27 cellular contexts compared by ENCODE assay signal in the genomic region with DNA sequence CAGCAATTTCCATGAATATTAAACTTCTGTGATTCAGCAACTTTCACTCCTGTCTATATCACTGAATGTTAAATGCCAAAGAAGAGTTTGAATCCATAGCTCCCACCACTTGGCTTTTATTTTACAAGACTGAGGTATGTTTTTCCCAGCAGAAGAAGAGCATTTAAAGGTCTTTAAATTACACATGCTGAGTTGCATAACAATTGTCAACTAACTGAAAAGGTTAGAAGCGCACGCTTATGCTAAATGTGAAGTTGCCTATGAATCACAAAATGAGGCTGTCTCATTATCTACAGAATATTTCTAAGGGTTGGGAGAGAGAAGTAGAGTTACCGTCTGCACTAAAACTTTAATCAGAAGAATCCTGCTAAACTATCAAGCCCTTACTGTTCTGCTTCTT.
DNase-seq lines count a peak whose midpoint lies in the region; TF ChIP-seq lines count a peak whose summit lies in the region.
"Had no signal": no experiment of that assay in that cellular context is flagged by ENCODE, and none has a peak within 500 bp of the region (broad histone marks: within the 10 kb centered on the region; RNA-seq: fewer than 3 reads in every experiment).

No MANE protein-coding gene starts in this region.

- no peaks in the 10 kb centered on the region for H3K79me2 ChIP-seq in neural cell (replicated peaks; ENCODE audit: insufficient read depth, low read length)

- DNase-seq in DMS53 (lab: John Stamatoyannopoulos, UW) (peak; percentile 70), endodermal cell (no peak), H7 (no peak), spleen (no peak), epidermal melanocyte (ENCODE audit: insufficient read length, low spot score) (no peak)
- no peak for DNase-seq in stimulated activated naive CD4-positive, alpha-beta T cell treated with Interleukin-2 at 50 U/mL for 16 hours (lab: John Stamatoyannopoulos, UW)
- DNase-seq: ACHN; activated CD4-positive, CD25-positive, alpha-beta regulatory T cell treated with anti-CD3 and anti-CD28 coated beads, Interleukin-2, amount 50 U/mL, for 72 hours; activated CD8-positive, alpha-beta memory T cell treated with anti-CD3 and anti-CD28 coated beads, Interleukin-2, amount 50 U/mL, for 48 hours; CD8-positive, alpha-beta memory T cell; DMS 273 treated with DMSO at 0.1 percent for 48 hours; IMR-90; mammary epithelial cell; NCI-H1694 treated with DMSO at 0.1 percent for 48 hours; NCI-H526 treated with DMSO at 0.1 percent for 48 hours; RPMI8226; stimulated activated CD4-positive, alpha-beta T cell treated with anti-CD3 and anti-CD28 coated beads, Interleukin-1b, Interleukin-23, amount 100 ng/mL, for 48 hours; trophoblast cell had no signal

- peaks cover 8% of the 10 kb centered on the region for H3K4me1 Mint-ChIP-seq in endodermal cell
- H3K4me1 Mint-ChIP-seq: activated T-helper 17 cell treated with anti-CD3 and anti-CD28 coated beads, Interleukin-2, amount 50 U/mL, for 72 hours had no signal

- TF ChIP-seq CTCF in endodermal cell (conservative IDR thresholded peaks at IDR 0.05) (no peak), neural cell (IDR thresholded peaks at IDR 0.05; ENCODE audit: poor library complexity, severe bottlenecking) (no peak), spleen (IDR thresholded peaks at IDR 0.05 in 8 of 11, conservative IDR thresholded peaks at IDR 0.05 in 3 of 11) (no peak)

- no peaks in the 10 kb centered on the region for H3F3A ChIP-seq in neural cell (ENCODE audit: insufficient read depth, low read length, poor library complexity, severe bottlenecking)

- no peaks in the 10 kb centered on the region for H3K9me2 ChIP-seq in neural cell (ENCODE audit: insufficient read depth, low read length)

- no peak for TF ChIP-seq RAD21 in neural cell (conservative IDR thresholded peaks at IDR 0.05)

- H3K36me3 Mint-ChIP-seq in endodermal cell (ENCODE audit: low read depth) = no peaks in the 10 kb centered on the region
- H3K36me3 Mint-ChIP-seq: activated CD4-positive, alpha-beta memory T cell treated with anti-CD3 and anti-CD28 coated beads for 36 hours; activated naive CD8-positive, alpha-beta T cell; CD8-positive, alpha-beta memory T cell had no signal

- H2AFZ ChIP-seq in neural cell (ENCODE audit: low read depth, low read length) = no peak overlapping the region

- H3K4me3 ChIP-seq in HUES64 (ENCODE audit: low read length) (peak overlapping the region; percentile 28; the same call in 1 of the 2 replicates), endodermal cell (ENCODE audit: low read length) (peak overlapping the region; percentile 46), neural cell (ENCODE audit: low read length) (peak overlapping the region; percentile 51), H7 (ENCODE audit: insufficient read depth, low read depth, low read length) (no peak overlapping the region), spleen (no peak overlapping the region)
- H3K4me3 ChIP-seq: skin epidermis had no signal

- no peaks in the 10 kb centered on the region for H3K9me3 Mint-ChIP-seq in endodermal cell
- H3K9me3 Mint-ChIP-seq: activated CD4-positive, alpha-beta memory T cell treated with anti-CD3 and anti-CD28 coated beads for 36 hours; activated T-helper 17 cell treated with anti-CD3 and anti-CD28 coated beads, Interleukin-2, amount 50 U/mL, for 72 hours; CD8-positive, alpha-beta memory T cell; dendritic cell treated with granulocyte-macrophage colony-stimulating factor and Interleukin-4, amounts not matched to agents 40 ng/mL and 50 ng/mL, for 4 days had no signal

- WGBS in HUES64 = 12% methylated on average over 2 of the region's 3 CpGs
- WGBS in endodermal cell (ENCODE audit: insufficient coverage in 1 of 2, insufficient read length in 1 of 2), 2 experiments = 0 to 36% methylated on average over 1 to 2 of the region's 3 CpGs
- WGBS in spleen, 5 donors = 49 to 68% (median 61%) methylated on average over 3 of the region's 3 CpGs

- H3K4me3 Mint-ChIP-seq in endodermal cell = peak overlapping the region; percentile 37
- H3K4me3 Mint-ChIP-seq: activated CD4-positive, alpha-beta memory T cell treated with anti-CD3 and anti-CD28 coated beads for 36 hours; activated naive CD8-positive, alpha-beta T cell; activated T-helper 17 cell treated with anti-CD3 and anti-CD28 coated beads, Interleukin-2, amount 50 U/mL, for 72 hours; CD8-positive, alpha-beta memory T cell; dendritic cell treated with granulocyte-macrophage colony-stimulating factor and Interleukin-4, amounts not matched to agents 40 ng/mL and 50 ng/mL, for 4 days had no signal

- no peak overlapping the region for H3K4me2 ChIP-seq in neural cell (ENCODE audit: low read length)

- H3K4me1 ChIP-seq in HUES64 (ENCODE audit: insufficient read depth, low read length) = peaks cover 16% of the 10 kb centered on the region
- no peaks in the 10 kb centered on the region for H3K4me1 ChIP-seq in endodermal cell (ENCODE audit: control insufficient read depth, insufficient read depth, low read length)
- no peaks in the 10 kb centered on the region for H3K4me1 ChIP-seq in spleen
- H3K4me1 ChIP-seq: BE2C had no signal

- no peak for TF ChIP-seq EP300 in neural cell (conservative IDR thresholded peaks at IDR 0.05; ENCODE audit: poor library complexity, severe bottlenecking)

- no peaks in the 10 kb centered on the region for H3K36me3 ChIP-seq in HUES64 (ENCODE audit: insufficient read depth, low read length)
- H3K36me3 ChIP-seq in endodermal cell (ENCODE audit: control insufficient read depth, insufficient read depth, low read length) = no peaks in the 10 kb centered on the region
- no peaks in the 10 kb centered on the region for H3K36me3 ChIP-seq in neural cell (ENCODE audit: insufficient read depth, low read length)
- H3K36me3 ChIP-seq in H7 (replicated peaks; ENCODE audit: control insufficient read depth, insufficient read depth, low read length) = no peaks in the 10 kb centered on the region
- H3K36me3 ChIP-seq in spleen = no peaks in the 10 kb centered on the region
- H3K36me3 ChIP-seq: BE2C, neutrophil had no signal

- peaks cover 48% of the 10 kb centered on the region for H3K27me3 Mint-ChIP-seq in endodermal cell (ENCODE audit: insufficient read depth)

- TF ChIP-seq POLR2A in spleen (IDR thresholded peaks at IDR 0.05) = no peak

- H3K9ac ChIP-seq in HUES64 (ENCODE audit: low read depth, low read length) = no peak overlapping the region
- H3K9ac ChIP-seq in endodermal cell (ENCODE audit: extremely low read depth, low read length, poor library complexity, severe bottlenecking) = no peak overlapping the region
- no peak overlapping the region for H3K9ac ChIP-seq in neural cell (ENCODE audit: low read length)

- H3K27me3 ChIP-seq in HUES64 (ENCODE audit: insufficient read depth, low read length) (peaks cover 66% of the 10 kb centered on the region), endodermal cell (ENCODE audit: control insufficient read depth, insufficient read depth, low read length, poor library complexity, severe bottlenecking) (peaks cover 37% of the 10 kb centered on the region), neural cell (ENCODE audit: insufficient read depth, low read depth, low read length) (no peaks in the 10 kb centered on the region), H7 (ENCODE audit: control insufficient read depth, insufficient read depth, low read length) (peaks cover 29% of the 10 kb centered on the region), spleen (replicated peaks in 1 of 7) (peaks cover 0 to 12% (median 0%) of the 10 kb centered on the region in 7 donors)
- H3K27me3 ChIP-seq: BE2C had no signal

- no peak overlapping the region for H3K27ac ChIP-seq in HUES64 (ENCODE audit: low read depth, low read length)
- no peak overlapping the region for H3K27ac ChIP-seq in endodermal cell (ENCODE audit: low read depth, low read length)
- H3K27ac ChIP-seq in neural cell (ENCODE audit: low read length) = no peak overlapping the region
- no peak overlapping the region for H3K27ac ChIP-seq in spleen
- H3K27ac ChIP-seq: neutrophil, skin epidermis had no signal

- no peaks in the 10 kb centered on the region for H4K20me1 ChIP-seq in neural cell (ENCODE audit: insufficient read depth)

- no peaks in the 10 kb centered on the region for H3K9me3 ChIP-seq in HUES64 (ENCODE audit: insufficient read depth, low read depth, low read length)
- H3K9me3 ChIP-seq in endodermal cell (ENCODE audit: control insufficient read depth, low read length) = no peaks in the 10 kb centered on the region
- H3K9me3 ChIP-seq in neural cell (ENCODE audit: low read length) = no peaks in the 10 kb centered on the region
- H3K9me3 ChIP-seq in spleen = no peaks in the 10 kb centered on the region
- H3K9me3 ChIP-seq: BE2C, neutrophil had no signal

- intact Hi-C loops in spleen (cut with DNase I; ENCODE audit: low total_unique reads) = no loop called here

- H3K27ac Mint-ChIP-seq in endodermal cell = no peak overlapping the region
- H3K27ac Mint-ChIP-seq: activated CD4-positive, alpha-beta memory T cell treated with anti-CD3 and anti-CD28 coated beads for 36 hours; activated naive CD8-positive, alpha-beta T cell; activated T-helper 17 cell treated with anti-CD3 and anti-CD28 coated beads, Interleukin-2, amount 50 U/mL, for 72 hours; CD8-positive, alpha-beta memory T cell; dendritic cell treated with granulocyte-macrophage colony-stimulating factor and Interleukin-4, amounts not matched to agents 40 ng/mL and 50 ng/mL, for 4 days had no signal

TF ChIP-seq in neural cell, 6 proteins besides CTCF, POLR2A, EP300 and RAD21 (continues in another document):
- TF ChIP-seq EZH2 (IDR thresholded peaks at IDR 0.05; ENCODE audit: borderline replicate concordance, insufficient read depth, low read length, poor library complexity, severe bottlenecking) (no peak), POLR2AphosphoS5 (IDR thresholded peaks at IDR 0.05) (no peak), MXI1 (conservative IDR thresholded peaks at IDR 0.05; ENCODE audit: poor library complexity, severe bottlenecking) (no peak), TAF1 (IDR thresholded peaks at IDR 0.05; ENCODE audit: low read depth) (no peak), SMC3 (conservative IDR thresholded peaks at IDR 0.05; ENCODE audit: poor library complexity) (no peak)

Comparison
In these comparisons a context has a peak if more than half of its experiments do, and no peak if none do; other contexts are left out.
1. H3K4me3 ChIP-seq: peak in HUES64 (single experiment), endodermal cell (single experiment) and neural cell (single experiment); none in H7 (single experiment) and spleen (0 of 8).